Comparison of ENCODE assay signal across 20 cellular contexts in the genomic region with DNA sequence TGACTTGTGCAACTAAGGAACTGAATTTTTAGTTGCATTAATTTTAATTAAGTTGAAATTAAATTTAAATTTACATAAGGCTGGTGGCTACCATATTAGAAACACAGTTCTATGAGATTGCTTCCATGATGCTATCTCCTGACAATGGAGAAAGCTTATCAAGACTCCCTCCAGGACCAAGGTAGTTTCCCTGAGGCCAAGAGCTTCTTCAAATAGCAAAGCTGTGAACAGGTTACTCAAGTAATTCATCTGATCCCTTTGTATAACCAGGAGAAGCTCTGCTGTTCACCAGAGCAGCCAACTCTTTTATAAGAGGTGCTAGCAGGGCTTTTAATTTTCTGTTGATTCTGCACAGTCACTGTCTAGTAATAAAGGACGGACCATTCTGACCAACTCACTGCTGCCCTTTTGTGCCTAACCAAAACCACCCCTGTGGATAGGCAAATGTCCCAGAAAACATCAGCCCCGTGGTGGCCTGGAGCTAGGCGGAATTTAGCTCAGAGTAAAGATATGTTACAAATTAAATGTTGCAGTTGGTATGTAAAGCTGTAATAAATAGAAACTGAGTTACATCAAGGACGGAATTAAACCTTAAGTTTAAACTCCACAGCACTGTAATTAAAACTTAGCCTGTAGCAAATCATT. TPM values are rescaled to one million over a fixed set of nuclear protein-coding genes. Genes with fewer than 3 reads are reported as not detected.
"Had no signal": no experiment of that assay in that cellular context is flagged by ENCODE, and none has a peak within 500 bp of the region (broad histone marks: within the 10 kb centered on the region; RNA-seq: fewer than 3 reads in every experiment).

No MANE protein-coding gene starts in this region.

- H3K4me2 ChIP-seq: SK-N-SH had no signal

- H3K27ac ChIP-seq: VCaP had no signal

- H3K4me3 Mint-ChIP-seq: activated CD4-positive, alpha-beta T cell treated with anti-CD3 and anti-CD28 coated beads for 36 hours; activated CD8-positive, alpha-beta T cell treated with anti-CD3 and anti-CD28 coated beads, Interleukin-2, amount 10 ng/mL, durations not matched to agents 7 days and 5 days; activated naive CD4-positive, alpha-beta T cell treated with anti-CD3 and anti-CD28 coated beads, Interleukin-2, amount 50 U/mL, for 24 hours; IgD-negative memory B cell had no signal

- H3K27me3 Mint-ChIP-seq: activated CD4-positive, alpha-beta T cell treated with anti-CD3 and anti-CD28 coated beads for 36 hours; activated naive CD4-positive, alpha-beta T cell treated with anti-CD3 and anti-CD28 coated beads, Interleukin-2, amount 50 U/mL, for 24 hours; IgD-negative memory B cell had no signal

- H3K9me2 ChIP-seq: SK-N-SH had no signal

- H3K9me3 ChIP-seq: SK-N-SH had no signal

- DNase-seq: activated CD4-positive, alpha-beta T cell treated with anti-CD3 and anti-CD28 coated beads for 36 hours; activated CD8-positive, alpha-beta memory T cell treated with anti-CD3 and anti-CD28 coated beads, Interleukin-2, amount 50 U/mL, for 48 hours; activated CD8-positive, alpha-beta T cell treated with anti-CD3 and anti-CD28 coated beads, Interleukin-2, amount 10 ng/mL, durations not matched to agents 7 days and 5 days; activated T-cell treated with anti-CD3 and anti-CD28 coated beads, Interleukin-2, amount 50 U/mL, for 1 hour; aorta; KG1; MV-4-11; NCI-H1092 treated with DMSO at 0.1 percent for 48 hours; NCI-H1417 treated with DMSO at 0.1 percent for 48 hours; NCI-H1694; NCI-H2081; NCI-H510A treated with DMSO at 0.1 percent for 48 hours; SK-N-SH; T-helper 1 cell had no signal

- H3K36me3 Mint-ChIP-seq: activated naive CD4-positive, alpha-beta T cell treated with anti-CD3 and anti-CD28 coated beads, Interleukin-2, amount 50 U/mL, for 24 hours had no signal

- ATAC-seq: activated CD4-positive, alpha-beta T cell treated with anti-CD3 and anti-CD28 coated beads for 36 hours; activated CD8-positive, alpha-beta T cell treated with anti-CD3 and anti-CD28 coated beads, Interleukin-2, amount 10 ng/mL, durations not matched to agents 7 days and 5 days had no signal

- H3K27ac Mint-ChIP-seq: activated CD4-positive, alpha-beta T cell treated with anti-CD3 and anti-CD28 coated beads for 36 hours; activated CD8-positive, alpha-beta T cell treated with anti-CD3 and anti-CD28 coated beads, Interleukin-2, amount 10 ng/mL, durations not matched to agents 7 days and 5 days; activated naive CD4-positive, alpha-beta T cell treated with anti-CD3 and anti-CD28 coated beads, Interleukin-2, amount 50 U/mL, for 24 hours; IgD-negative memory B cell had no signal

- H3K9ac ChIP-seq: SK-N-SH had no signal

- H3K4me1 Mint-ChIP-seq: activated CD4-positive, alpha-beta T cell treated with anti-CD3 and anti-CD28 coated beads for 36 hours; activated naive CD4-positive, alpha-beta T cell treated with anti-CD3 and anti-CD28 coated beads, Interleukin-2, amount 50 U/mL, for 24 hours; IgD-negative memory B cell had no signal

RNA-seq across cellular contexts. Expression of gene LRTM1, which starts 55.5 kb away (rescaled TPM):
- total RNA-seq: activated CD4-positive, alpha-beta T cell treated with anti-CD3 and anti-CD28 coated beads for 36 hours; activated CD8-positive, alpha-beta T cell treated with anti-CD3 and anti-CD28 coated beads, Interleukin-2, amount 10 ng/mL, durations not matched to agents 7 days and 5 days; aorta; bronchial epithelial cell; MCF 10A; T-helper 2 cell treated with Interferon-gamma antibody and Interleukin-4, amounts not matched to agents 100 ng/mL and 5 ng/mL, for 36 hours had no signal
- polyA plus RNA-seq: aorta, IgD-negative memory B cell had no signal
